In the genomic region with DNA sequence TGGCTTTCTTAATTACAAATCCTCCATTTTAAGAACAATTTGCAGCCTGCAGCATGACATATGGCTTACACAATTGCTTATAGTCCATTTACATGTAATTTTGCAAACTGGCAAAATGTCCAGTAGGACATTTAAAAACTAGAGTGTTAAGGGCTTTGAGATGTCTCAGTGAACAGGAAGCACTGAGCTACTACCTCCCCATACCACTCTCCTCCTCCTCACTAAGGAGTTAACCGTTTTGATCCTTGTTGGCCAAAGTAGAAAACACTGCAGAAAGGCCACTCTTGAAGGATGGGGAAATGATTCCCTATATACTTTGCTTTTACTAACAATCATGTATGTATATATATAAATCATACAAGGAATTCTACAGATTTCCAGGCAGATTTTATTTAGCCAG, we compare ENCODE assay signal across 1 cellular context.
TF ChIP-seq lines count a peak whose summit lies in the region.

No MANE protein-coding gene starts in this region.

TF ChIP-seq in IMR-90, 13 proteins besides CTCF, POLR2A, EP300 and RAD21:
- TF ChIP-seq MAFK (IDR thresholded peaks at IDR 0.05; ENCODE audit: low read depth, low read length) = no peak
- TF ChIP-seq ELK1 (IDR thresholded peaks at IDR 0.05; ENCODE audit: borderline replicate concordance, low read depth, low read length) = no peak
- TF ChIP-seq MXI1 (IDR thresholded peaks at IDR 0.05; ENCODE audit: borderline replicate concordance, low read depth, low read length) = no peak
- no peak for TF ChIP-seq CHD1 (IDR thresholded peaks at IDR 0.05; ENCODE audit: low read depth, low read length)
- no peak for TF ChIP-seq FOS (IDR thresholded peaks at IDR 0.05; ENCODE audit: low read depth, low read length)
- no peak for TF ChIP-seq USF2 (IDR thresholded peaks at IDR 0.05; ENCODE audit: low read depth, low read length)
- TF ChIP-seq MAZ (IDR thresholded peaks at IDR 0.05; ENCODE audit: borderline replicate concordance, low read depth, low read length) = no peak
- no peak for TF ChIP-seq NFE2L2 (IDR thresholded peaks at IDR 0.05; ENCODE audit: low read depth, low read length)
- TF ChIP-seq RFX5 (IDR thresholded peaks at IDR 0.05; ENCODE audit: low read depth, low read length) = no peak
- TF ChIP-seq CEBPB (IDR thresholded peaks at IDR 0.05; ENCODE audit: low read depth, low read length) = no peak
- TF ChIP-seq RCOR1 (IDR thresholded peaks at IDR 0.05; ENCODE audit: insufficient replicate concordance, low read length) = no peak
- no peak for TF ChIP-seq BHLHE40 (IDR thresholded peaks at IDR 0.05; ENCODE audit: low read depth, low read length)
- no peak for TF ChIP-seq SMC3 (IDR thresholded peaks at IDR 0.05; ENCODE audit: low read depth, low read length)
